ENCODE assay signal across 16 cellular contexts in genomic region chr2:240200230-240201051, GRCh38. TPM values are rescaled to one million over a fixed set of nuclear protein-coding genes. Genes with fewer than 3 reads are reported as not detected.
DNase-seq lines count a peak whose midpoint lies in the region; ATAC-seq, FAIRE-seq and TF ChIP-seq lines count a peak whose summit lies in the region.
"Had no signal": no experiment of that assay in that cellular context is flagged by ENCODE, and none has a peak within 500 bp of the region (broad histone marks: within the 10 kb centered on the region; RNA-seq: fewer than 3 reads in every experiment).

No MANE protein-coding gene starts in this region.

- H3K27ac ChIP-seq in MM.1S (ENCODE audit: low read length) (no peak overlapping the region), WERI-Rb-1 (no peak overlapping the region), kidney (ENCODE audit: low read depth in 2 of 2, low read length in 2 of 2) (no peak overlapping the region)
- H3K27ac ChIP-seq: BLaER1, thoracic aorta had no signal

- no peaks in the 10 kb centered on the region for H3K9me2 ChIP-seq in MM.1S (replicated peaks; ENCODE audit: insufficient read depth, low read length)

- TF ChIP-seq CTCF in MM.1S (IDR thresholded peaks at IDR 0.05; ENCODE audit: low read length) (no peak), WERI-Rb-1 (IDR thresholded peaks at IDR 0.05; ENCODE audit: low read depth, low read length) (no peak), kidney (IDR thresholded peaks at IDR 0.05; ENCODE audit: borderline replicate concordance, extremely low read depth, insufficient read depth) (no peak)

- intact Hi-C loops in kidney (cut with DNase I): no loop called here

- H3K4me3 ChIP-seq in MM.1S (ENCODE audit: low read length) (no peak overlapping the region), WERI-Rb-1 (ENCODE audit: low read depth, low read length) (no peak overlapping the region), kidney (ENCODE audit: low read length in 2 of 2) (no peak overlapping the region)
- H3K4me3 ChIP-seq: BLaER1, thoracic aorta had no signal

- H3K9ac ChIP-seq in MM.1S (ENCODE audit: low read length) (no peak overlapping the region), kidney (ENCODE audit: low read length in 2 of 2) (no peak overlapping the region)
- H3K9ac ChIP-seq: BLaER1 had no signal

- no peaks in the 10 kb centered on the region for H3K4me1 ChIP-seq in MM.1S (ENCODE audit: low read length)
- peaks cover 0 to 3% of the 10 kb centered on the region in 2 donors for H3K4me1 ChIP-seq in kidney (ENCODE audit: control insufficient read depth in 1 of 2, insufficient read depth in 1 of 2, low read depth in 1 of 2, low read length in 2 of 2)

- H3K9me3 ChIP-seq in MM.1S (replicated peaks; ENCODE audit: insufficient read depth, low read length): no peaks in the 10 kb centered on the region
- no peaks in the 10 kb centered on the region for H3K9me3 ChIP-seq in WERI-Rb-1 (ENCODE audit: severe bottlenecking)
- no peaks in the 10 kb centered on the region for H3K9me3 ChIP-seq in kidney (ENCODE audit: control insufficient read depth in 1 of 2, low read length in 2 of 2)
- H3K9me3 ChIP-seq: BLaER1, thoracic aorta had no signal

- no peak for ATAC-seq in GM21717 (IDR thresholded peaks at IDR 0.05; ENCODE audit: unreplicated experiment)
- ATAC-seq: activated T-helper 17 cell treated with anti-CD3 and anti-CD28 coated beads, Interleukin-2, amount 50 U/mL, for 72 hours had no signal

- H3K36me3 ChIP-seq in MM.1S (replicated peaks; ENCODE audit: insufficient read depth, low read length) (no peaks in the 10 kb centered on the region), WERI-Rb-1 (no peaks in the 10 kb centered on the region), kidney (ENCODE audit: control insufficient read depth in 1 of 2, insufficient read depth in 2 of 2, low read length in 2 of 2) (no peaks in the 10 kb centered on the region)
- H3K36me3 ChIP-seq: BLaER1, thoracic aorta had no signal

- DNase-seq in MM.1S (peak; percentile 26), WERI-Rb-1 (peak; percentile 30), kidney (peak; percentile 89), retina (peak; percentile 62), HPDE6-E6E7 (ENCODE audit: extremely low spot score) (no peak), SKM-1 treated with dmso at 0.1 percent for 144 hours (lab: John Stamatoyannopoulos, UW; ENCODE audit: unreplicated experiment) (no peak)
- DNase-seq: activated CD4-positive, alpha-beta memory T cell treated with anti-CD3 and anti-CD28 coated beads for 36 hours; DMS153; glutamatergic neuron; NCI-H226 had no signal

- H3K27me3 ChIP-seq in MM.1S (replicated peaks; ENCODE audit: insufficient read depth, low read length) (peaks cover 64% of the 10 kb centered on the region), WERI-Rb-1 (ENCODE audit: insufficient read depth, low read depth, severe bottlenecking) (no peaks in the 10 kb centered on the region)
- H3K27me3 ChIP-seq: BLaER1 had no signal

- no peaks in the 10 kb centered on the region for H4K20me1 ChIP-seq in MM.1S (ENCODE audit: insufficient read depth, low read length)
- H4K20me1 ChIP-seq: BLaER1 had no signal

- no peaks in the 10 kb centered on the region for H3F3A ChIP-seq in MM.1S (ENCODE audit: insufficient read depth, low read length)

- H3K79me2 ChIP-seq in MM.1S (ENCODE audit: low read length): no peaks in the 10 kb centered on the region

- H2AFZ ChIP-seq in MM.1S (ENCODE audit: low read length): no peak overlapping the region

- no peak for FAIRE-seq in kidney (lab: Jason Lieb, UNC)
- FAIRE-seq: GM19239 had no signal

- no peak overlapping the region for H3K4me2 ChIP-seq in MM.1S (ENCODE audit: low read depth, low read length)
- H3K4me2 ChIP-seq: BLaER1 had no signal

RNA-seq across cellular contexts. Expression of gene OTOS, which starts 60.0 kb away (rescaled TPM):
- total RNA-seq in kidney: 4.6 TPM
- 1.5 TPM for polyA plus RNA-seq in kidney (ENCODE audit: insufficient read depth, low read depth, low replicate concordance)
- total RNA-seq: activated CD4-positive, alpha-beta memory T cell treated with anti-CD3 and anti-CD28 coated beads for 36 hours; activated T-helper 17 cell treated with anti-CD3 and anti-CD28 coated beads, Interleukin-2, amount 50 U/mL, for 72 hours; SK-MEL-5; thoracic aorta had no signal

Comparison
In these comparisons a context has a peak if more than half of its experiments do, and no peak if none do; other contexts are left out.
1. DNase-seq: peak in MM.1S (single experiment), WERI-Rb-1 (single experiment), kidney (single experiment) and retina (single experiment); none in HPDE6-E6E7 (single experiment) and SKM-1 treated with dmso at 0.1 percent for 144 hours (single experiment).